ENCODE assay signal across 19 cellular contexts in genomic region chr6:12584631-12585405, GRCh38.
DNase-seq lines count a peak whose midpoint lies in the region; ATAC-seq, FAIRE-seq and TF ChIP-seq lines count a peak whose summit lies in the region.
"Had no signal": no experiment of that assay in that cellular context is flagged by ENCODE, and none has a peak within 500 bp of the region (broad histone marks: within the 10 kb centered on the region; RNA-seq: fewer than 3 reads in every experiment).

No MANE protein-coding gene starts in this region.

- H3K4me3 ChIP-seq in lung (no peak overlapping the region), stomach smooth muscle (ENCODE audit: low read length in 2 of 2) (peak overlapping the region in 1 of 2 donors; percentile 52)

- ATAC-seq in lung (ENCODE audit: insufficient read depth, low FRiP score) (no peak), HG03175 (IDR thresholded peaks at IDR 0.05; ENCODE audit: unreplicated experiment) (no peak)
- ATAC-seq: T-cell had no signal

- H3K4me1 ChIP-seq in lung (ENCODE audit: control insufficient read depth in 2 of 2, insufficient read depth in 2 of 2, low read length in 2 of 2) (peaks cover 0 to 3% of the 10 kb centered on the region in 2 donors), stomach smooth muscle (ENCODE audit: control insufficient read depth, insufficient read depth, low read length) (no peaks in the 10 kb centered on the region)

- WGBS in lung, 2 donors, result 55 to 75% methylated on average over 14 of the region's 14 CpGs

- peak overlapping the region; percentile 55 to 71 for H3K27ac ChIP-seq in lung (ENCODE audit: low read depth in 1 of 2, low read length in 1 of 2)
- H3K27ac ChIP-seq in stomach smooth muscle (ENCODE audit: low read length), result peak overlapping the region; percentile 12
- H3K27ac ChIP-seq: RWPE1 had no signal

- H3K9me3 ChIP-seq in lung (ENCODE audit: control insufficient read depth in 2 of 2, insufficient read depth in 1 of 2, low read length in 1 of 2), result no peaks in the 10 kb centered on the region
- no peaks in the 10 kb centered on the region for H3K9me3 ChIP-seq in stomach smooth muscle (ENCODE audit: control insufficient read depth in 2 of 2, low read length in 2 of 2)

- H3K27me3 ChIP-seq in lung (ENCODE audit: control insufficient read depth, insufficient read depth) (no peaks in the 10 kb centered on the region), stomach smooth muscle (ENCODE audit: control insufficient read depth in 1 of 2, insufficient read depth in 2 of 2, low read length in 2 of 2) (no peaks in the 10 kb centered on the region)

- peak; percentile 99 for DNase-seq in glomerular endothelial cell (ENCODE audit: extremely low read depth, low read depth, low spot score)
- no peak for DNase-seq in lung (ENCODE audit: low spot score)
- no peak for DNase-seq in HT-29 (ENCODE audit: low spot score)
- DNase-seq in activated CD4-positive, CD25-positive, alpha-beta regulatory T cell (lab: John Stamatoyannopoulos, UW), result no peak
- no peak for DNase-seq in cerebellar cortex (ENCODE audit: low spot score)
- DNase-seq: activated B cell treated with CpG ODN at 0.5 μM for 24 hours; activated effector memory CD4-positive, alpha-beta T cell treated with Interleukin-2 at 50 U/mL for 16 hours; AML-193; amniotic stem cell; GDM1; NCI-H748 treated with DMSO at 0.1 percent for 48 hours; stimulated activated CD4-positive, alpha-beta T cell treated with anti-CD3 and anti-CD28 coated beads, Interleukin-12 subunit alpha, Interleukin-12 subunit beta, amount 100 ng/mL, for 4 hours; stimulated activated naive CD4-positive, alpha-beta T cell treated with Interleukin-2 at 50 U/mL for 16 hours; T-cell had no signal

- H3K9ac ChIP-seq in stomach smooth muscle (ENCODE audit: low read length in 2 of 2), result no peak overlapping the region

- FAIRE-seq in TTC549 (lab: Jason Lieb, UNC), result peak; percentile 97
- FAIRE-seq: colon had no signal

- no peaks in the 10 kb centered on the region for H3K36me3 ChIP-seq in lung (ENCODE audit: control insufficient read depth in 2 of 2, insufficient read depth in 2 of 2, low read length in 2 of 2)
- no peaks in the 10 kb centered on the region for H3K36me3 ChIP-seq in stomach smooth muscle (ENCODE audit: control insufficient read depth in 2 of 2, insufficient read depth in 2 of 2, low read length in 2 of 2)

- no peak for TF ChIP-seq CTCF in lung (IDR thresholded peaks at IDR 0.05; ENCODE audit: control extremely low read depth, extremely low read depth)
